ENCODE assay signal across 14 cellular contexts in the genomic region with DNA sequence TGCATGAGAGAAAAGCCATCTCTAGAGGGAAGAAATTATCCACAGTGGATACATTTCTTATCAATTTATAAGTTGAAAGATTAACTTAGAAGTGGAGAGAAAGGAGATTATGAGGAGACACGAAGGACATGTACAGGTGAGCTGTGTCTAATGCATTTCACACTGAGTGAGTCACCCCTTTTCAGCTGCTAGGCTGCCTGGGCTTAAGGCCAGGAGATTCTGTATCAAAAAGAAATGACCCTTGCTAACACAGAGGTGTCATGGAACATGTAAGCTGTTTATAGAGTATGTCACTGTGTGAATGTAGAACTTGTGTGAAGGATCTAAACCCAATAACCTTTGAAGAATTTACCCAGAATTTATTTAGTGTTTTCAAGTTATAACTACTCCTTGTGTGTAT.
DNase-seq lines count a peak whose midpoint lies in the region; ATAC-seq and TF ChIP-seq lines count a peak whose summit lies in the region.
"Had no signal": no experiment of that assay in that cellular context is flagged by ENCODE, and none has a peak within 500 bp of the region (broad histone marks: within the 10 kb centered on the region; RNA-seq: fewer than 3 reads in every experiment).

No MANE protein-coding gene starts in this region.

- intact Hi-C loops in left cardiac atrium (cut with DNase I), result no loop called here

- H4K8ac ChIP-seq in H9 (replicated peaks; ENCODE audit: insufficient read length, low read depth, low read length), result no peak overlapping the region

- no peak overlapping the region for H2BK120ac ChIP-seq in H9 (ENCODE audit: low read depth, low read length, poor library complexity, severe bottlenecking)

- H2BK5ac ChIP-seq in H9 (ENCODE audit: insufficient read length, low read length), result no peak overlapping the region

- H3K27me3 ChIP-seq in H9 (ENCODE audit: insufficient read depth, low read length), result no peaks in the 10 kb centered on the region

- peak; percentile 61 to 84 for ATAC-seq in left cardiac atrium
- no peak for ATAC-seq in GM21381 (IDR thresholded peaks at IDR 0.05; ENCODE audit: unreplicated experiment)
- ATAC-seq: stimulated activated effector memory CD8-positive, alpha-beta T cell treated with anti-CD3 and anti-CD28 coated beads, Interleukin-12 subunit alpha, Interleukin-12 subunit beta, amount 100 ng/mL, for 72 hours; T-cell had no signal

- no peak for TF ChIP-seq CTCF in RWPE1 (conservative IDR thresholded peaks at IDR 0.05; ENCODE audit: low read depth)
- TF ChIP-seq CTCF in type B pancreatic cell (conservative IDR thresholded peaks at IDR 0.05), result no peak
- TF ChIP-seq CTCF in H9 (conservative IDR thresholded peaks at IDR 0.05), result no peak

- peaks cover 58% of the 10 kb centered on the region for H3K4me1 Mint-ChIP-seq in type B pancreatic cell (ENCODE audit: unreplicated experiment)
- H3K4me1 Mint-ChIP-seq in H9, result peaks cover 16 to 21% of the 10 kb centered on the region in 2 experiments
- H3K4me1 Mint-ChIP-seq: activated naive CD4-positive, alpha-beta T cell treated with anti-CD3 and anti-CD28 coated beads, Interleukin-2, amount 50 U/mL, for 24 hours; stimulated activated effector memory CD8-positive, alpha-beta T cell treated with anti-CD3 and anti-CD28 coated beads, Interleukin-12 subunit alpha, Interleukin-12 subunit beta, amount 100 ng/mL, for 72 hours; T-cell had no signal

- H3K56ac ChIP-seq in H9 (ENCODE audit: insufficient read length, low read depth, low read length), result no peak overlapping the region

- no peaks in the 10 kb centered on the region for H3K27me3 Mint-ChIP-seq in type B pancreatic cell
- no peaks in the 10 kb centered on the region for H3K27me3 Mint-ChIP-seq in H9 (ENCODE audit: low read depth)
- H3K27me3 Mint-ChIP-seq: activated naive CD4-positive, alpha-beta T cell treated with anti-CD3 and anti-CD28 coated beads, Interleukin-2, amount 50 U/mL, for 24 hours; T-cell had no signal

- H3K23ac ChIP-seq in H9 (ENCODE audit: insufficient read length, low read depth, low read length), result no peak overlapping the region

- no peak overlapping the region for H3K9ac ChIP-seq in H9 (ENCODE audit: extremely low read depth, insufficient read length, low read length)

- POLR2A ChIA-PET in RWPE1 (lab: Yijun Ruan, JAX; ENCODE audit: low non-redundant PET), result no interaction called here

- H2AFZ ChIP-seq in H9 (ENCODE audit: low read length), result no peak overlapping the region

- H3K36me3 Mint-ChIP-seq in type B pancreatic cell, result no peaks in the 10 kb centered on the region
- H3K36me3 Mint-ChIP-seq in H9 (ENCODE audit: insufficient read depth in 1 of 3, low read depth in 3 of 3), result peaks cover 0 to 4% (median 0%) of the 10 kb centered on the region in 3 experiments; a peak in 1 of 7 replicates
- H3K36me3 Mint-ChIP-seq: activated naive CD4-positive, alpha-beta T cell treated with anti-CD3 and anti-CD28 coated beads, Interleukin-2, amount 50 U/mL, for 24 hours; stimulated activated effector memory CD8-positive, alpha-beta T cell treated with anti-CD3 and anti-CD28 coated beads, Interleukin-12 subunit alpha, Interleukin-12 subunit beta, amount 100 ng/mL, for 72 hours; T-cell had no signal

- H3K79me2 ChIP-seq in H9 (ENCODE audit: insufficient read depth, low read length), result no peaks in the 10 kb centered on the region

- no peaks in the 10 kb centered on the region for H4K20me1 ChIP-seq in H9 (ENCODE audit: control insufficient read depth, insufficient read depth, insufficient read length)

- no peak overlapping the region for H3K14ac ChIP-seq in H9 (ENCODE audit: insufficient read depth, low read length)

- no peak overlapping the region for H2BK15ac ChIP-seq in H9 (ENCODE audit: low read depth, low read length)

- H3K4ac ChIP-seq in H9 (ENCODE audit: low read depth, low read length), result no peak overlapping the region

- H3K9me3 ChIP-seq in H9 (ENCODE audit: control insufficient read depth, low read depth, low read length), result no peaks in the 10 kb centered on the region

- H3K4me1 ChIP-seq in H9 (ENCODE audit: insufficient read depth, low read length), result peaks cover 4% of the 10 kb centered on the region

- DNase-seq in NCI-H82 (lab: John Stamatoyannopoulos, UW) (peak; percentile 23), NCI-H82 treated with DMSO at 0.1 percent for 48 hours (lab: John Stamatoyannopoulos, UW; ENCODE audit: unreplicated experiment) (no peak), RWPE1 (ENCODE audit: low spot score) (peak; percentile 36), left cardiac atrium (no peak), type B pancreatic cell (ENCODE audit: extremely low spot score, unreplicated experiment) (no peak), H9 (no peak), erythroblast (lab: John Stamatoyannopoulos, UW) (no peak)
- DNase-seq: ACHN; activated CD8-positive, alpha-beta memory T cell treated with anti-CD3 and anti-CD28 coated beads for 24 hours; IMR-90; T-cell had no signal

- WGBS in H9 (ENCODE audit: extremely low coverage, insufficient read length, low lambda C conversion rate), result no CpG with 5 or more reads among the region's 1 CpG

- no peaks in the 10 kb centered on the region for H3K23me2 ChIP-seq in H9 (ENCODE audit: insufficient read length, low read depth, low read length, poor library complexity, severe bottlenecking)

- H3T11ph ChIP-seq in H9 (ENCODE audit: low read length), result no peak overlapping the region

- CTCF ChIA-PET in RWPE1 (lab: Yijun Ruan, JAX), result interaction anchor here (0.5 to 0.6 kb wide), 2 partner anchors 491 to 713 kb away, joined by 3 to 4 read pairs; no protein-coding TSS in a partner anchor

- no peak overlapping the region for H3K18ac ChIP-seq in H9 (ENCODE audit: insufficient read length, low read depth, low read length)

- no peak overlapping the region for H4K91ac ChIP-seq in H9 (ENCODE audit: insufficient read length, low read depth, low read length)

- no peak overlapping the region for H3K4me2 ChIP-seq in H9 (ENCODE audit: insufficient read depth, insufficient read length, low read length)

- H3K27ac ChIP-seq in RWPE1 (no peak overlapping the region), H9 (ENCODE audit: insufficient read length, low read depth, low read length) (no peak overlapping the region)

- H3K9me3 Mint-ChIP-seq in type B pancreatic cell (no peaks in the 10 kb centered on the region), H9 (no peaks in the 10 kb centered on the region)
- H3K9me3 Mint-ChIP-seq: activated naive CD4-positive, alpha-beta T cell treated with anti-CD3 and anti-CD28 coated beads, Interleukin-2, amount 50 U/mL, for 24 hours; stimulated activated effector memory CD8-positive, alpha-beta T cell treated with anti-CD3 and anti-CD28 coated beads, Interleukin-12 subunit alpha, Interleukin-12 subunit beta, amount 100 ng/mL, for 72 hours had no signal

- no peak overlapping the region for H2BK12ac ChIP-seq in H9 (ENCODE audit: insufficient read length, low read depth, low read length)

- no peaks in the 10 kb centered on the region for H3K79me1 ChIP-seq in H9 (ENCODE audit: insufficient read depth, low read depth, low read length, poor library complexity, severe bottlenecking)

- peak overlapping the region; percentile 11 for H3K27ac Mint-ChIP-seq in type B pancreatic cell
- no peak overlapping the region for H3K27ac Mint-ChIP-seq in H9
- H3K27ac Mint-ChIP-seq: activated naive CD4-positive, alpha-beta T cell treated with anti-CD3 and anti-CD28 coated beads, Interleukin-2, amount 50 U/mL, for 24 hours; stimulated activated effector memory CD8-positive, alpha-beta T cell treated with anti-CD3 and anti-CD28 coated beads, Interleukin-12 subunit alpha, Interleukin-12 subunit beta, amount 100 ng/mL, for 72 hours; T-cell had no signal

- H3K4me3 Mint-ChIP-seq in type B pancreatic cell, result peak overlapping the region; percentile 34
- H3K4me3 Mint-ChIP-seq in H9, result no peak overlapping the region
- H3K4me3 Mint-ChIP-seq: activated naive CD4-positive, alpha-beta T cell treated with anti-CD3 and anti-CD28 coated beads, Interleukin-2, amount 50 U/mL, for 24 hours; stimulated activated effector memory CD8-positive, alpha-beta T cell treated with anti-CD3 and anti-CD28 coated beads, Interleukin-12 subunit alpha, Interleukin-12 subunit beta, amount 100 ng/mL, for 72 hours; T-cell had no signal

- H4K5ac ChIP-seq in H9 (ENCODE audit: insufficient read length, low read depth, low read length), result no peak overlapping the region

- H2AK5ac ChIP-seq in H9 (ENCODE audit: insufficient read length, low read length), result no peak overlapping the region

- no peak overlapping the region for H2BK20ac ChIP-seq in H9 (ENCODE audit: low read depth, low read length, poor library complexity, severe bottlenecking)

- no peak for TF ChIP-seq POLR2A in erythroblast (IDR thresholded peaks at IDR 0.05; ENCODE audit: low read length)

Comparison
In these comparisons a context has a peak if more than half of its experiments do, and no peak if none do; other contexts are left out.
1. DNase-seq: peak in NCI-H82 (single experiment) and RWPE1 (single experiment); none in NCI-H82 treated with DMSO at 0.1 percent for 48 hours (single experiment), left cardiac atrium (single experiment), type B pancreatic cell (single experiment), H9 (single experiment) and erythroblast (0 of 2).